1 cellular context compared by ENCODE assay signal in the genomic region with DNA sequence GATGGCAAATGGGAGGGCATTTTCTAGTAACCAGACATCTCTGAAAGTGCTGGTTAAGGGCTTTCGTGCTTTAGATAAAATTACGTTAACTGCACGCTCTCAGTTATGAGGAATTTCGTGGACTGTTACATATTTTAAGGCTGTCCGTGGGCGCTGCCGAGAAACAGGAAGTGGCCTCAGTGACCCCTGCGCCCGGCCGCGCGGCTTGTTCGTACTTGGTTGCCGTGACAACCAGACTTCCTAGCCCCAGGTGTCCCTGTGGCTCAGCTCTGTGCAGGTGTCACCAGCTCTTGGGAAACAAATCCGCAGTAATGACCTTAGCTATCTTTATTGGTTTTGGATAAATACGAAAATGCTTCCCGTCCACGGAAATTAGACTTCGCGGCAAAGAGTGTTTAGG.
TF ChIP-seq lines count a peak whose summit lies in the region.

No MANE protein-coding gene starts in this region.

TF ChIP-seq in GM23338, 12 proteins besides CTCF, POLR2A, EP300 and RAD21 (continued from another document):
- TF ChIP-seq POLR2AphosphoS5 (IDR thresholded peaks at IDR 0.05; ENCODE audit: low read depth) (no peak), STAT1 (IDR thresholded peaks at IDR 0.05; ENCODE audit: unreplicated experiment) (no peak), NANOG (IDR thresholded peaks at IDR 0.05; ENCODE audit: borderline replicate concordance) (no peak), EZH2 (IDR thresholded peaks at IDR 0.05; ENCODE audit: low read depth, unreplicated experiment) (no peak), JUNB (IDR thresholded peaks at IDR 0.05; ENCODE audit: unreplicated experiment) (no peak), CREB1 (CRISPR knock-in tag; IDR thresholded peaks at IDR 0.05; ENCODE audit: low read depth) (no peak), EZH2phosphoT487 (IDR thresholded peaks at IDR 0.05; ENCODE audit: unreplicated experiment) (no peak)
- TF ChIP-seq, protein P1, sequence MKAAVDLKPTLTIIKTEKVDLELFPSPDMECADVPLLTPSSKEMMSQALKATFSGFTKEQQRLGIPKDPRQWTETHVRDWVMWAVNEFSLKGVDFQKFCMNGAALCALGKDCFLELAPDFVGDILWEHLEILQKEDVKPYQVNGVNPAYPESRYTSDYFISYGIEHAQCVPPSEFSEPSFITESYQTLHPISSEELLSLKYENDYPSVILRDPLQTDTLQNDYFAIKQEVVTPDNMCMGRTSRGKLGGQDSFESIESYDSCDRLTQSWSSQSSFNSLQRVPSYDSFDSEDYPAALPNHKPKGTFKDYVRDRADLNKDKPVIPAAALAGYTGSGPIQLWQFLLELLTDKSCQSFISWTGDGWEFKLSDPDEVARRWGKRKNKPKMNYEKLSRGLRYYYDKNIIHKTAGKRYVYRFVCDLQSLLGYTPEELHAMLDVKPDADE (IDR thresholded peaks at IDR 0.05): no peak
- TF ChIP-seq, protein P2, sequence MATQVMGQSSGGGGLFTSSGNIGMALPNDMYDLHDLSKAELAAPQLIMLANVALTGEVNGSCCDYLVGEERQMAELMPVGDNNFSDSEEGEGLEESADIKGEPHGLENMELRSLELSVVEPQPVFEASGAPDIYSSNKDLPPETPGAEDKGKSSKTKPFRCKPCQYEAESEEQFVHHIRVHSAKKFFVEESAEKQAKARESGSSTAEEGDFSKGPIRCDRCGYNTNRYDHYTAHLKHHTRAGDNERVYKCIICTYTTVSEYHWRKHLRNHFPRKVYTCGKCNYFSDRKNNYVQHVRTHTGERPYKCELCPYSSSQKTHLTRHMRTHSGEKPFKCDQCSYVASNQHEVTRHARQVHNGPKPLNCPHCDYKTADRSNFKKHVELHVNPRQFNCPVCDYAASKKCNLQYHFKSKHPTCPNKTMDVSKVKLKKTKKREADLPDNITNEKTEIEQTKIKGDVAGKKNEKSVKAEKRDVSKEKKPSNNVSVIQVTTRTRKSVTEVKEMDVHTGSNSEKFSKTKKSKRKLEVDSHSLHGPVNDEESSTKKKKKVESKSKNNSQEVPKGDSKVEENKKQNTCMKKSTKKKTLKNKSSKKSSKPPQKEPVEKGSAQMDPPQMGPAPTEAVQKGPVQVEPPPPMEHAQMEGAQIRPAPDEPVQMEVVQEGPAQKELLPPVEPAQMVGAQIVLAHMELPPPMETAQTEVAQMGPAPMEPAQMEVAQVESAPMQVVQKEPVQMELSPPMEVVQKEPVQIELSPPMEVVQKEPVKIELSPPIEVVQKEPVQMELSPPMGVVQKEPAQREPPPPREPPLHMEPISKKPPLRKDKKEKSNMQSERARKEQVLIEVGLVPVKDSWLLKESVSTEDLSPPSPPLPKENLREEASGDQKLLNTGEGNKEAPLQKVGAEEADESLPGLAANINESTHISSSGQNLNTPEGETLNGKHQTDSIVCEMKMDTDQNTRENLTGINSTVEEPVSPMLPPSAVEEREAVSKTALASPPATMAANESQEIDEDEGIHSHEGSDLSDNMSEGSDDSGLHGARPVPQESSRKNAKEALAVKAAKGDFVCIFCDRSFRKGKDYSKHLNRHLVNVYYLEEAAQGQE (IDR thresholded peaks at IDR 0.05; ENCODE audit: unreplicated experiment): no peak
- TF ChIP-seq, protein P3, sequence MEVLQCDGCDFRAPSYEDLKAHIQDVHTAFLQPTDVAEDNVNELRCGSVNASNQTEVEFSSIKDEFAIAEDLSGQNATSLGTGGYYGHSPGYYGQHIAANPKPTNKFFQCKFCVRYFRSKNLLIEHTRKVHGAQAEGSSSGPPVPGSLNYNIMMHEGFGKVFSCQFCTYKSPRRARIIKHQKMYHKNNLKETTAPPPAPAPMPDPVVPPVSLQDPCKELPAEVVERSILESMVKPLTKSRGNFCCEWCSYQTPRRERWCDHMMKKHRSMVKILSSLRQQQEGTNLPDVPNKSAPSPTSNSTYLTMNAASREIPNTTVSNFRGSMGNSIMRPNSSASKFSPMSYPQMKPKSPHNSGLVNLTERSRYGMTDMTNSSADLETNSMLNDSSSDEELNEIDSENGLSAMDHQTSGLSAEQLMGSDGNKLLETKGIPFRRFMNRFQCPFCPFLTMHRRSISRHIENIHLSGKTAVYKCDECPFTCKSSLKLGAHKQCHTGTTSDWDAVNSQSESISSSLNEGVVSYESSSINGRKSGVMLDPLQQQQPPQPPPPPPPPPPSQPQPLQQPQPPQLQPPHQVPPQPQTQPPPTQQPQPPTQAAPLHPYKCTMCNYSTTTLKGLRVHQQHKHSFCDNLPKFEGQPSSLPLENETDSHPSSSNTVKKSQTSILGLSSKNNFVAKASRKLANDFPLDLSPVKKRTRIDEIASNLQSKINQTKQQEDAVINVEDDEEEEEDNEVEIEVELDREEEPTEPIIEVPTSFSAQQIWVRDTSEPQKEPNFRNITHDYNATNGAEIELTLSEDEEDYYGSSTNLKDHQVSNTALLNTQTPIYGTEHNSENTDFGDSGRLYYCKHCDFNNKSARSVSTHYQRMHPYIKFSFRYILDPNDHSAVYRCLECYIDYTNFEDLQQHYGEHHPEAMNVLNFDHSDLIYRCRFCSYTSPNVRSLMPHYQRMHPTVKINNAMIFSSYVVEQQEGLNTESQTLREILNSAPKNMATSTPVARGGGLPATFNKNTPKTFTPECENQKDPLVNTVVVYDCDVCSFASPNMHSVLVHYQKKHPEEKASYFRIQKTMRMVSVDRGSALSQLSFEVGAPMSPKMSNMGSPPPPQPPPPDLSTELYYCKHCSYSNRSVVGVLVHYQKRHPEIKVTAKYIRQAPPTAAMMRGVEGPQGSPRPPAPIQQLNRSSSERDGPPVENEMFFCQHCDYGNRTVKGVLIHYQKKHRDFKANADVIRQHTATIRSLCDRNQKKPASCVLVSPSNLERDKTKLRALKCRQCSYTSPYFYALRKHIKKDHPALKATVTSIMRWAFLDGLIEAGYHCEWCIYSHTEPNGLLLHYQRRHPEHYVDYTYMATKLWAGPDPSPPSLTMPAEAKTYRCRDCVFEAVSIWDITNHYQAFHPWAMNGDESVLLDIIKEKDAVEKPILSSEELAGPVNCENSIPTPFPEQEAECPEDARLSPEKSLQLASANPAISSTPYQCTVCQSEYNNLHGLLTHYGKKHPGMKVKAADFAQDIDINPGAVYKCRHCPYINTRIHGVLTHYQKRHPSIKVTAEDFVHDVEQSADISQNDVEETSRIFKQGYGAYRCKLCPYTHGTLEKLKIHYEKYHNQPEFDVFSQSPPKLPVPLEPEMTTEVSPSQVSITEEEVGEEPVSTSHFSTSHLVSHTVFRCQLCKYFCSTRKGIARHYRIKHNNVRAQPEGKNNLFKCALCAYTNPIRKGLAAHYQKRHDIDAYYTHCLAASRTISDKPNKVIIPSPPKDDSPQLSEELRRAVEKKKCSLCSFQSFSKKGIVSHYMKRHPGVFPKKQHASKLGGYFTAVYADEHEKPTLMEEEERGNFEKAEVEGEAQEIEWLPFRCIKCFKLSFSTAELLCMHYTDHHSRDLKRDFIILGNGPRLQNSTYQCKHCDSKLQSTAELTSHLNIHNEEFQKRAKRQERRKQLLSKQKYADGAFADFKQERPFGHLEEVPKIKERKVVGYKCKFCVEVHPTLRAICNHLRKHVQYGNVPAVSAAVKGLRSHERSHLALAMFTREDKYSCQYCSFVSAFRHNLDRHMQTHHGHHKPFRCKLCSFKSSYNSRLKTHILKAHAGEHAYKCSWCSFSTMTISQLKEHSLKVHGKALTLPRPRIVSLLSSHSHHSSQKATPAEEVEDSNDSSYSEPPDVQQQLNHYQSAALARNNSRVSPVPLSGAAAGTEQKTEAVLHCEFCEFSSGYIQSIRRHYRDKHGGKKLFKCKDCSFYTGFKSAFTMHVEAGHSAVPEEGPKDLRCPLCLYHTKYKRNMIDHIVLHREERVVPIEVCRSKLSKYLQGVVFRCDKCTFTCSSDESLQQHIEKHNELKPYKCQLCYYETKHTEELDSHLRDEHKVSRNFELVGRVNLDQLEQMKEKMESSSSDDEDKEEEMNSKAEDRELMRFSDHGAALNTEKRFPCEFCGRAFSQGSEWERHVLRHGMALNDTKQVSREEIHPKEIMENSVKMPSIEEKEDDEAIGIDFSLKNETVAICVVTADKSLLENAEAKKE (CRISPR knock-in tag; IDR thresholded peaks at IDR 0.05): no peak
